ENCODE assay signal across 10 cellular contexts in the genomic region with DNA sequence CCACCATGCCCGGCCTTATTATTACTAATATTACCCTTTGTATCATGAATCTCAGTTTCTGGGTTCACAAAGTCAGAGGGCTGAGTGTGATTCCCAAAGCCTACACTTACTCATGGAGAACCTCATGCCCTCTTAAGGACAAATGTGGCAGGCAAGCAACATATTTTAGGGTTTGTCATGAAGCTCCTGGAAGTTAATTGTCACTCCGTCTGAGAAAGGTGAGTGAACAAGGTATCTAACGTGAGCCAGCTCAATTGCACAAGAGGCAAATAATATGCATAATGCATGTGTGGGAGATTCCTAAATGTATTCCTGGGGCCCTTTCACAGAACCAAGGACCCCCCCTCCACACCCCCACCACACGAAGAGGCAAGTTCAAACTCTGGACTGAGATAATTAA. TPM values are rescaled to one million over a fixed set of nuclear protein-coding genes. Genes with fewer than 3 reads are reported as not detected.
DNase-seq lines count a peak whose midpoint lies in the region; ATAC-seq and TF ChIP-seq lines count a peak whose summit lies in the region.
"Had no signal": no experiment of that assay in that cellular context is flagged by ENCODE, and none has a peak within 500 bp of the region (broad histone marks: within the 10 kb centered on the region; RNA-seq: fewer than 3 reads in every experiment).

No MANE protein-coding gene starts in this region.

- TF ChIP-seq CTCF in AG04450 (IDR thresholded peaks at IDR 0.05; ENCODE audit: low read depth, low read length): no peak
- no peak for TF ChIP-seq CTCF in mesothelial cell of epicardium (IDR thresholded peaks at IDR 0.05; ENCODE audit: unreplicated experiment)
- TF ChIP-seq CTCF in CD14-positive monocyte (IDR thresholded peaks at IDR 0.05): no peak

- H3K36me3 Mint-ChIP-seq in activated T-helper 17 cell treated with anti-CD3 and anti-CD28 coated beads, Interleukin-2, amount 50 U/mL, for 72 hours (ENCODE audit: low read depth): peaks cover 9% of the 10 kb centered on the region
- H3K36me3 Mint-ChIP-seq in mesothelial cell of epicardium (peaks cover 3% of the 10 kb centered on the region), CD14-positive monocyte (no peaks in the 10 kb centered on the region)

- peaks cover 7% of the 10 kb centered on the region for H3K27me3 ChIP-seq in AG04450 (ENCODE audit: control insufficient read depth, insufficient read depth, low read length)

- peak overlapping the region; percentile 2 for H3K27ac ChIP-seq in AG04450 (ENCODE audit: low read depth, low read length)

- H3K4me3 ChIP-seq in AG04450 (ENCODE audit: low read depth, low read length): no peak overlapping the region

- POLR2A ChIA-PET in AG04450 (lab: Yijun Ruan, JAX): no interaction called here

- H3K27ac Mint-ChIP-seq in activated T-helper 17 cell treated with anti-CD3 and anti-CD28 coated beads, Interleukin-2, amount 50 U/mL, for 72 hours: peak overlapping the region; percentile 98
- peak overlapping the region; percentile 19 for H3K27ac Mint-ChIP-seq in mesothelial cell of epicardium
- H3K27ac Mint-ChIP-seq in CD14-positive monocyte: no peak overlapping the region
- H3K27ac Mint-ChIP-seq: HFFc6 had no signal

- H3K9me3 Mint-ChIP-seq in activated T-helper 17 cell treated with anti-CD3 and anti-CD28 coated beads, Interleukin-2, amount 50 U/mL, for 72 hours: peaks cover 1% of the 10 kb centered on the region
- peaks cover 7% of the 10 kb centered on the region for H3K9me3 Mint-ChIP-seq in mesothelial cell of epicardium
- peaks cover 0 to 6% (median 0%) of the 10 kb centered on the region in 7 donors for H3K9me3 Mint-ChIP-seq in CD14-positive monocyte

- intact Hi-C loops in CD14-positive monocyte (cut with micrococcal nuclease): no loop called here

- H3K4me3 Mint-ChIP-seq in activated T-helper 17 cell treated with anti-CD3 and anti-CD28 coated beads, Interleukin-2, amount 50 U/mL, for 72 hours: peak overlapping the region; percentile 66
- H3K4me3 Mint-ChIP-seq in mesothelial cell of epicardium: no peak overlapping the region
- H3K4me3 Mint-ChIP-seq in CD14-positive monocyte: no peak overlapping the region
- H3K4me3 Mint-ChIP-seq: HFFc6 had no signal

- ATAC-seq in activated T-helper 17 cell treated with anti-CD3 and anti-CD28 coated beads, Interleukin-2, amount 50 U/mL, for 72 hours (replicated peaks): peak; percentile 4
- no peak for ATAC-seq in left lobe of liver

- CTCF ChIA-PET in AG04450 (lab: Charles Lee): no interaction called here

- no peak for DNase-seq in AG04450 (ENCODE audit: low read depth, low spot score)
- DNase-seq in ELR (ENCODE audit: low read depth): peak; percentile 3
- DNase-seq in mesothelial cell of epicardium (ENCODE audit: low spot score in 2 of 2, unreplicated experiment in 2 of 2): no peak
- DNase-seq in CD14-positive monocyte (ENCODE audit: low spot score): no peak
- DNase-seq in cerebellar cortex (ENCODE audit: low spot score): no peak
- no peak for DNase-seq in left lobe of liver (ENCODE audit: low spot score)
- DNase-seq: HFFc6, NCI-H1092 treated with DMSO at 0.1 percent for 48 hours had no signal

- peaks cover 28% of the 10 kb centered on the region for H3K4me1 Mint-ChIP-seq in activated T-helper 17 cell treated with anti-CD3 and anti-CD28 coated beads, Interleukin-2, amount 50 U/mL, for 72 hours
- peaks cover 25% of the 10 kb centered on the region for H3K4me1 Mint-ChIP-seq in mesothelial cell of epicardium
- no peaks in the 10 kb centered on the region for H3K4me1 Mint-ChIP-seq in CD14-positive monocyte

- H3K27me3 Mint-ChIP-seq in activated T-helper 17 cell treated with anti-CD3 and anti-CD28 coated beads, Interleukin-2, amount 50 U/mL, for 72 hours: no peaks in the 10 kb centered on the region
- H3K27me3 Mint-ChIP-seq in mesothelial cell of epicardium (ENCODE audit: low read depth) (no peaks in the 10 kb centered on the region), CD14-positive monocyte (ENCODE audit: low read depth in 3 of 3) (peaks cover 6 to 8% (median 7%) of the 10 kb centered on the region in 3 donors)
- H3K27me3 Mint-ChIP-seq: effector memory CD8-positive, alpha-beta T cell had no signal

- no peaks in the 10 kb centered on the region for H3K9me3 ChIP-seq in AG04450 (ENCODE audit: control insufficient read depth, insufficient read depth, low read length)

RNA-seq across cellular contexts. Expression of gene TIAM1, which starts 10.1 kb away (rescaled TPM):
- polyA plus RNA-seq in AG04450 (2011; rRNA removed) (2.0 and 2.1 TPM in 2 replicates), CD14-positive monocyte (10 to 100 TPM; 17.7 to 45.3 TPM)
- 7.4 and 10.6 TPM in 2 replicates for polyA minus RNA-seq in AG04450 (2011; rRNA and poly(A)+ RNA removed)
- total RNA-seq in activated T-helper 17 cell treated with anti-CD3 and anti-CD28 coated beads, Interleukin-2, amount 50 U/mL, for 72 hours: 10 to 100 TPM; 23.4 to 63.4 TPM
- total RNA-seq in mesothelial cell of epicardium (49.7 to 54.6 TPM (median 53.4 TPM) in 3 replicates), left lobe of liver (6.4 TPM)

Comparison
In these comparisons a context has a peak if more than half of its experiments do, and no peak if none do; other contexts are left out.
1. H3K27ac Mint-ChIP-seq: peak in activated T-helper 17 cell treated with anti-CD3 and anti-CD28 coated beads, Interleukin-2, amount 50 U/mL, for 72 hours (single experiment) and mesothelial cell of epicardium (single experiment); none in CD14-positive monocyte (0 of 7).